Comparison of ENCODE assay signal across 13 cellular contexts in the genomic region with DNA sequence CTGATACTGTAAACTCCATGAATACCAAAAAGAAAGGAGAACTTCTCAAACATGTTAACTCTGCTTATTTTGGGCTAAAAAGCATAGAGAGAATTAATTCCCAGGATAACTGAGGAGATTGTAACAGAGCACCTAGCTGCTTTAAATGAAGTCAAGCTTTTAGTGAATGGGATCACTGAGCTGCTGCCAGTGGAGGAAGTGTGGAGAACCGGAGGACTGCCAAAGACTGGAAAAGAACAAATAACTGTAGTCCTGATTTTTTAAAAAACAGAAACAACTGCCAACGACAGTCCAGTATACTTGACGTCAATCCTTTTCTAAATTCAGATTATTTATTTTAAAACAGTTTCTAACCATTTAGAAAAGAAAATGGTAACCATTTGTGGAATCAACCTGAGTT.
"Had no signal": no experiment of that assay in that cellular context is flagged by ENCODE, and none has a peak within 500 bp of the region (broad histone marks: within the 10 kb centered on the region; RNA-seq: fewer than 3 reads in every experiment).

No MANE protein-coding gene starts in this region.

- H3K36me3 ChIP-seq: esophagus squamous epithelium, heart right ventricle, left ventricle myocardium inferior had no signal

- H3K27ac ChIP-seq: body of pancreas, left ventricle myocardium inferior had no signal

- H3K36me3 Mint-ChIP-seq: activated naive CD4-positive, alpha-beta T cell treated with anti-CD3 and anti-CD28 coated beads, Interleukin-2, amount 50 U/mL, for 24 hours had no signal

- H3K27ac Mint-ChIP-seq: activated naive CD4-positive, alpha-beta T cell treated with anti-CD3 and anti-CD28 coated beads, Interleukin-2, amount 50 U/mL, for 24 hours; activated T-helper 2 cell treated with anti-CD3 and anti-CD28 coated beads, Interferon-gamma antibody, Interleukin-2, Interleukin-4, amounts not matched to agents 10 μg/mL and 5 μg/mL and 100 μg/mL, durations not matched to agents 14 hours and 24 hours and 36 hours; progenitor cell of endocrine pancreas had no signal

- DNase-seq: body of pancreas; esophagus squamous epithelium; foreskin fibroblast; islet precursor cell; left ventricle myocardium inferior; mesendoderm; stimulated activated CD4-positive, alpha-beta T cell treated with anti-CD3 and anti-CD28 coated beads, Interleukin-12 subunit alpha, Interleukin-12 subunit beta, amount 100 ng/mL, for 4 hours; stimulated activated naive CD4-positive, alpha-beta T cell treated with Interleukin-2 at 50 U/mL for 16 hours; T-helper 2 cell had no signal

- H3K9me3 Mint-ChIP-seq: activated naive CD4-positive, alpha-beta T cell treated with anti-CD3 and anti-CD28 coated beads, Interleukin-2, amount 50 U/mL, for 24 hours; activated T-helper 2 cell treated with anti-CD3 and anti-CD28 coated beads, Interferon-gamma antibody, Interleukin-2, Interleukin-4, amounts not matched to agents 10 μg/mL and 5 μg/mL and 100 μg/mL, durations not matched to agents 14 hours and 24 hours and 36 hours had no signal

- H3K4me3 ChIP-seq: body of pancreas, left ventricle myocardium inferior had no signal

- H3K4me3 Mint-ChIP-seq: activated naive CD4-positive, alpha-beta T cell treated with anti-CD3 and anti-CD28 coated beads, Interleukin-2, amount 50 U/mL, for 24 hours had no signal

- H3K9me3 ChIP-seq: body of pancreas, esophagus squamous epithelium, heart right ventricle, left ventricle myocardium inferior had no signal
